In genomic region chr2:100643906-100644501, GRCh38 we compare ENCODE assay signal across 15 cellular contexts.
DNase-seq lines count a peak whose midpoint lies in the region; ATAC-seq and TF ChIP-seq lines count a peak whose summit lies in the region.
"Had no signal": no experiment of that assay in that cellular context is flagged by ENCODE, and none has a peak within 500 bp of the region (broad histone marks: within the 10 kb centered on the region; RNA-seq: fewer than 3 reads in every experiment).

No MANE protein-coding gene starts in this region.

- intact Hi-C loops in left lung (cut with DNase I), result no loop called here
- intact Hi-C loops in activated T-helper 1 cell treated with anti-CD3 and anti-CD28 coated beads, Interleukin-12 subunit alpha, Interleukin-12 subunit beta, Interleukin-2, Interleukin-4 antibody, amounts not matched to agents 30 ng/mL and 10 ng/mL and 1 ng/mL, durations not matched to agents 14 hours and 24 hours and 36 hours (cut with micrococcal nuclease), result no loop called here

- no peaks in the 10 kb centered on the region for H3K27me3 Mint-ChIP-seq in T-cell
- no peaks in the 10 kb centered on the region for H3K27me3 Mint-ChIP-seq in activated naive CD4-positive, alpha-beta T cell treated with anti-CD3 and anti-CD28 coated beads, Interleukin-2, amount 50 U/mL, for 24 hours
- peaks cover 8 to 11% of the 10 kb centered on the region in 2 donors for H3K27me3 Mint-ChIP-seq in natural killer cell treated with Interleukin-12 subunit alpha and Interleukin-12 subunit beta and Interleukin-15 and Interleukin-18, amount 100 ng/mL, for 72 hours
- H3K27me3 Mint-ChIP-seq in activated T-helper 1 cell treated with anti-CD3 and anti-CD28 coated beads, Interleukin-12 subunit alpha, Interleukin-12 subunit beta, Interleukin-2, Interleukin-4 antibody, amounts not matched to agents 30 ng/mL and 10 ng/mL and 1 ng/mL, durations not matched to agents 14 hours and 24 hours and 36 hours (ENCODE audit: insufficient read depth), result peaks cover 3% of the 10 kb centered on the region

- peak; percentile 61 for DNase-seq in activated T-cell treated with anti-CD3 and anti-CD28 coated beads, Interleukin-2, amount 50 U/mL, for 1 hour
- DNase-seq in activated T-cell treated with anti-CD3 and anti-CD28 coated beads for 4 hours, result no peak
- peak; percentile 17 to 73 (median 48) for DNase-seq in T-cell
- DNase-seq in natural killer cell treated with Interleukin-12 subunit alpha and Interleukin-12 subunit beta and Interleukin-15 and Interleukin-18, amount 100 ng/mL, for 72 hours (ENCODE audit: low spot score), result no peak
- no peak for DNase-seq in left lung
- DNase-seq in NCI-H69 (lab: John Stamatoyannopoulos, UW), result no peak
- DNase-seq in activated T-helper 1 cell treated with anti-CD3 and anti-CD28 coated beads, Interleukin-12 subunit alpha, Interleukin-12 subunit beta, Interleukin-2, Interleukin-4 antibody, amounts not matched to agents 30 ng/mL and 10 ng/mL and 1 ng/mL, durations not matched to agents 14 hours and 24 hours and 36 hours (ENCODE audit: low spot score), result no peak
- DNase-seq: effector CD8-positive, alpha-beta T cell; kidney; NCI-H1048; SW 1271 had no signal

- H3K36me3 ChIP-seq in left lung, result no peaks in the 10 kb centered on the region
- H3K36me3 ChIP-seq: neutrophil, right atrium auricular region, suprapubic skin had no signal

- H3K4me3 ChIP-seq in left lung, result no peak overlapping the region
- H3K4me3 ChIP-seq: right atrium auricular region, suprapubic skin had no signal

- no peak for TF ChIP-seq CTCF in left lung (IDR thresholded peaks at IDR 0.05)

- no peak overlapping the region for H3K27ac ChIP-seq in left lung
- H3K27ac ChIP-seq: neutrophil, right atrium auricular region, suprapubic skin had no signal

- peak overlapping the region; percentile 38 to 65 for H3K27ac Mint-ChIP-seq in T-cell
- H3K27ac Mint-ChIP-seq in activated naive CD4-positive, alpha-beta T cell treated with anti-CD3 and anti-CD28 coated beads, Interleukin-2, amount 50 U/mL, for 24 hours, result peak overlapping the region; percentile 71
- H3K27ac Mint-ChIP-seq in natural killer cell treated with Interleukin-12 subunit alpha and Interleukin-12 subunit beta and Interleukin-15 and Interleukin-18, amount 100 ng/mL, for 72 hours, result peak overlapping the region in 1 of 2 donors; percentile 40
- no peak overlapping the region for H3K27ac Mint-ChIP-seq in activated T-helper 1 cell treated with anti-CD3 and anti-CD28 coated beads, Interleukin-12 subunit alpha, Interleukin-12 subunit beta, Interleukin-2, Interleukin-4 antibody, amounts not matched to agents 30 ng/mL and 10 ng/mL and 1 ng/mL, durations not matched to agents 14 hours and 24 hours and 36 hours

- no peaks in the 10 kb centered on the region for H3K4me1 ChIP-seq in left lung
- H3K4me1 ChIP-seq: right atrium auricular region, suprapubic skin had no signal

- H3K9me3 ChIP-seq in left lung, result peaks cover 0 to 3% of the 10 kb centered on the region in 2 donors
- H3K9me3 ChIP-seq: neutrophil, suprapubic skin had no signal

- peaks cover 0 to 4% (median 0%) of the 10 kb centered on the region in 3 donors for H3K9me3 Mint-ChIP-seq in T-cell
- no peaks in the 10 kb centered on the region for H3K9me3 Mint-ChIP-seq in activated naive CD4-positive, alpha-beta T cell treated with anti-CD3 and anti-CD28 coated beads, Interleukin-2, amount 50 U/mL, for 24 hours
- peaks cover 4% of the 10 kb centered on the region for H3K9me3 Mint-ChIP-seq in natural killer cell treated with Interleukin-12 subunit alpha and Interleukin-12 subunit beta and Interleukin-15 and Interleukin-18, amount 100 ng/mL, for 72 hours
- peaks cover 4% of the 10 kb centered on the region for H3K9me3 Mint-ChIP-seq in activated T-helper 1 cell treated with anti-CD3 and anti-CD28 coated beads, Interleukin-12 subunit alpha, Interleukin-12 subunit beta, Interleukin-2, Interleukin-4 antibody, amounts not matched to agents 30 ng/mL and 10 ng/mL and 1 ng/mL, durations not matched to agents 14 hours and 24 hours and 36 hours

- peaks cover 60 to 70% (median 63%) of the 10 kb centered on the region in 3 donors for H3K4me1 Mint-ChIP-seq in T-cell
- H3K4me1 Mint-ChIP-seq in activated naive CD4-positive, alpha-beta T cell treated with anti-CD3 and anti-CD28 coated beads, Interleukin-2, amount 50 U/mL, for 24 hours, result peaks cover 65% of the 10 kb centered on the region
- peaks cover 16 to 17% of the 10 kb centered on the region in 2 donors for H3K4me1 Mint-ChIP-seq in natural killer cell treated with Interleukin-12 subunit alpha and Interleukin-12 subunit beta and Interleukin-15 and Interleukin-18, amount 100 ng/mL, for 72 hours (ENCODE audit: low read depth in 2 of 2)
- peaks cover 18% of the 10 kb centered on the region for H3K4me1 Mint-ChIP-seq in activated T-helper 1 cell treated with anti-CD3 and anti-CD28 coated beads, Interleukin-12 subunit alpha, Interleukin-12 subunit beta, Interleukin-2, Interleukin-4 antibody, amounts not matched to agents 30 ng/mL and 10 ng/mL and 1 ng/mL, durations not matched to agents 14 hours and 24 hours and 36 hours (ENCODE audit: low read depth)

- CTCF ChIA-PET in T-cell (lab: Charles Lee), result interaction anchor here in 1 of 2 donors (0.6 to 1.0 kb wide), 4 partner anchors 10 to 212 kb away, joined by 3 to 5 read pairs (median 3); no protein-coding TSS in a partner anchor

- H3K27me3 ChIP-seq in left lung, result no peaks in the 10 kb centered on the region
- H3K27me3 ChIP-seq: right atrium auricular region, suprapubic skin had no signal

- POLR2A ChIA-PET in T-cell (lab: Charles Lee), result interaction anchor here (0.5 to 0.7 kb wide), 4 partner anchors 17 to 103 kb away, joined by 3 to 4 read pairs (median 4); no protein-coding TSS in a partner anchor

- H3K4me3 Mint-ChIP-seq in T-cell, result peak overlapping the region; percentile 57 to 75 (median 69)
- H3K4me3 Mint-ChIP-seq in activated naive CD4-positive, alpha-beta T cell treated with anti-CD3 and anti-CD28 coated beads, Interleukin-2, amount 50 U/mL, for 24 hours, result peak overlapping the region; percentile 76
- peak overlapping the region; percentile 7 for H3K4me3 Mint-ChIP-seq in natural killer cell treated with Interleukin-12 subunit alpha and Interleukin-12 subunit beta and Interleukin-15 and Interleukin-18, amount 100 ng/mL, for 72 hours
- no peak overlapping the region for H3K4me3 Mint-ChIP-seq in activated T-helper 1 cell treated with anti-CD3 and anti-CD28 coated beads, Interleukin-12 subunit alpha, Interleukin-12 subunit beta, Interleukin-2, Interleukin-4 antibody, amounts not matched to agents 30 ng/mL and 10 ng/mL and 1 ng/mL, durations not matched to agents 14 hours and 24 hours and 36 hours

- H3K36me3 Mint-ChIP-seq in T-cell, result no peaks in the 10 kb centered on the region
- H3K36me3 Mint-ChIP-seq in activated naive CD4-positive, alpha-beta T cell treated with anti-CD3 and anti-CD28 coated beads, Interleukin-2, amount 50 U/mL, for 24 hours, result peaks cover 2% of the 10 kb centered on the region
- peaks cover 6% of the 10 kb centered on the region for H3K36me3 Mint-ChIP-seq in natural killer cell treated with Interleukin-12 subunit alpha and Interleukin-12 subunit beta and Interleukin-15 and Interleukin-18, amount 100 ng/mL, for 72 hours
- peaks cover 3% of the 10 kb centered on the region for H3K36me3 Mint-ChIP-seq in activated T-helper 1 cell treated with anti-CD3 and anti-CD28 coated beads, Interleukin-12 subunit alpha, Interleukin-12 subunit beta, Interleukin-2, Interleukin-4 antibody, amounts not matched to agents 30 ng/mL and 10 ng/mL and 1 ng/mL, durations not matched to agents 14 hours and 24 hours and 36 hours (ENCODE audit: low read depth)

- ATAC-seq in T-cell (replicated peaks in 1 of 4) (peak; percentile 91 to 92 (median 92)), left lung (no peak)
- ATAC-seq in natural killer cell treated with Interleukin-12 subunit alpha and Interleukin-12 subunit beta and Interleukin-15 and Interleukin-18, amount 100 ng/mL, for 72 hours, result no peak

Comparison
In these comparisons a context has a peak if more than half of its experiments do, and no peak if none do; other contexts are left out.
1. DNase-seq: peak in activated T-cell treated with anti-CD3 and anti-CD28 coated beads, Interleukin-2, amount 50 U/mL, for 1 hour (single experiment) and T-cell (34 of 34); none in activated T-cell treated with anti-CD3 and anti-CD28 coated beads for 4 hours (single experiment), natural killer cell treated with Interleukin-12 subunit alpha and Interleukin-12 subunit beta and Interleukin-15 and Interleukin-18, amount 100 ng/mL, for 72 hours (single experiment), left lung (0 of 2), NCI-H69 (single experiment) and activated T-helper 1 cell treated with anti-CD3 and anti-CD28 coated beads, Interleukin-12 subunit alpha, Interleukin-12 subunit beta, Interleukin-2, Interleukin-4 antibody, amounts not matched to agents 30 ng/mL and 10 ng/mL and 1 ng/mL, durations not matched to agents 14 hours and 24 hours and 36 hours (single experiment).
2. ATAC-seq: peak in T-cell (4 of 4); none in natural killer cell treated with Interleukin-12 subunit alpha and Interleukin-12 subunit beta and Interleukin-15 and Interleukin-18, amount 100 ng/mL, for 72 hours (0 of 2) and left lung (single experiment).